11 cellular contexts compared by ENCODE assay signal in genomic region chr4:2923678-2924173, GRCh38. TPM values are rescaled to one million over a fixed set of nuclear protein-coding genes. Genes with fewer than 3 reads are reported as not detected.
DNase-seq lines count a peak whose midpoint lies in the region; ATAC-seq and TF ChIP-seq lines count a peak whose summit lies in the region.
"Had no signal": no experiment of that assay in that cellular context is flagged by ENCODE, and none has a peak within 500 bp of the region (broad histone marks: within the 10 kb centered on the region; RNA-seq: fewer than 3 reads in every experiment).

No MANE protein-coding gene starts in this region.

- no peak overlapping the region for H3K4me3 Mint-ChIP-seq in activated naive CD8-positive, alpha-beta T cell treated with anti-CD3 and anti-CD28 coated beads for 36 hours
- H3K4me3 Mint-ChIP-seq in type B pancreatic cell, result no peak overlapping the region

- H3K36me3 ChIP-seq in left ventricle myocardium inferior (peaks cover 91% of the 10 kb centered on the region), lower lobe of right lung (peaks cover 81% of the 10 kb centered on the region)

- peaks cover 3% of the 10 kb centered on the region for H3K9me3 Mint-ChIP-seq in activated naive CD8-positive, alpha-beta T cell treated with anti-CD3 and anti-CD28 coated beads for 36 hours
- peaks cover 4% of the 10 kb centered on the region for H3K9me3 Mint-ChIP-seq in type B pancreatic cell

- no peak overlapping the region for H3K27ac ChIP-seq in left ventricle myocardium inferior (replicated peaks)
- H3K27ac ChIP-seq in lower lobe of right lung, result peak overlapping the region; percentile 41
- H3K27ac ChIP-seq: HL-60 had no signal

- peaks cover 51% of the 10 kb centered on the region for H3K36me3 Mint-ChIP-seq in activated naive CD8-positive, alpha-beta T cell treated with anti-CD3 and anti-CD28 coated beads for 36 hours
- peaks cover 45% of the 10 kb centered on the region for H3K36me3 Mint-ChIP-seq in type B pancreatic cell

- peak overlapping the region; percentile 72 for H3K27ac Mint-ChIP-seq in activated naive CD8-positive, alpha-beta T cell treated with anti-CD3 and anti-CD28 coated beads for 36 hours
- peak overlapping the region; percentile 82 for H3K27ac Mint-ChIP-seq in type B pancreatic cell

- H3K4me1 Mint-ChIP-seq in activated naive CD8-positive, alpha-beta T cell treated with anti-CD3 and anti-CD28 coated beads for 36 hours, result peaks cover 33% of the 10 kb centered on the region
- peaks cover 16% of the 10 kb centered on the region for H3K4me1 Mint-ChIP-seq in type B pancreatic cell (ENCODE audit: unreplicated experiment)

- intact Hi-C loops in cardiac septum (cut with DNase I), result no loop called here
- intact Hi-C loops in left ventricle myocardium inferior (cut with micrococcal nuclease), result no loop called here
- intact Hi-C loops in lower lobe of right lung (cut with DNase I), result no loop called here

- no peaks in the 10 kb centered on the region for H3K27me3 ChIP-seq in left ventricle myocardium inferior (ENCODE audit: low read depth)
- no peaks in the 10 kb centered on the region for H3K27me3 ChIP-seq in lower lobe of right lung (ENCODE audit: low read depth)

- H3K9me3 ChIP-seq in left ventricle myocardium inferior (replicated peaks) (peaks cover 6% of the 10 kb centered on the region), lower lobe of right lung (no peaks in the 10 kb centered on the region)

- H3K27me3 Mint-ChIP-seq in activated naive CD8-positive, alpha-beta T cell treated with anti-CD3 and anti-CD28 coated beads for 36 hours, result no peaks in the 10 kb centered on the region
- H3K27me3 Mint-ChIP-seq in type B pancreatic cell, result no peaks in the 10 kb centered on the region

- H3K4me1 ChIP-seq in left ventricle myocardium inferior (peaks cover 20% of the 10 kb centered on the region), lower lobe of right lung (peaks cover 23% of the 10 kb centered on the region)

- peak in 1 of 2 donors; percentile 26 for ATAC-seq in lower lobe of right lung

- no peak overlapping the region for H3K4me3 ChIP-seq in left ventricle myocardium inferior
- no peak overlapping the region for H3K4me3 ChIP-seq in lower lobe of right lung

- DNase-seq in cardiac septum (ENCODE audit: low spot score) (peak; percentile 54), left ventricle myocardium inferior (no peak), lower lobe of right lung (peak; percentile 40), type B pancreatic cell (ENCODE audit: extremely low spot score, unreplicated experiment) (no peak), D341Med (ENCODE audit: low spot score) (no peak), HCEC 1CT (no peak), GM19238 (ENCODE audit: insufficient read length, low spot score) (no peak)
- no peak for DNase-seq in activated naive CD8-positive, alpha-beta T cell treated with anti-CD3 and anti-CD28 coated beads for 36 hours
- DNase-seq: dermis blood vessel endothelial cell, NCI-H1092 had no signal

- TF ChIP-seq CTCF in left ventricle myocardium inferior (IDR thresholded peaks at IDR 0.05; ENCODE audit: borderline replicate concordance), result no peak
- no peak for TF ChIP-seq CTCF in lower lobe of right lung (IDR thresholded peaks at IDR 0.05)
- no peak for TF ChIP-seq CTCF in type B pancreatic cell (conservative IDR thresholded peaks at IDR 0.05)

RNA-seq across cellular contexts. Expression of gene NOP14, which starts 39.5 kb away (rescaled TPM):
- 16.1 TPM for total RNA-seq in cardiac septum
- 17.4 TPM for total RNA-seq in left ventricle myocardium inferior
- 100 to 1,000 TPM in 1 of 2 experiments, 10 to 100 TPM in 1; 99.1 to 102 TPM for total RNA-seq in activated naive CD8-positive, alpha-beta T cell treated with anti-CD3 and anti-CD28 coated beads for 36 hours
- total RNA-seq in lower lobe of right lung, result 20.7 TPM
- total RNA-seq in type B pancreatic cell (ENCODE audit: low replicate concordance), result 32.4 and 33.8 TPM in 2 replicates

RNA-seq across cellular contexts. Expression of gene GRK4, which starts 39.6 kb away (rescaled TPM):
- total RNA-seq in cardiac septum, result 13.5 TPM
- total RNA-seq in left ventricle myocardium inferior, result 9.0 TPM
- 1 to 10 TPM; 2.6 to 3.2 TPM for total RNA-seq in activated naive CD8-positive, alpha-beta T cell treated with anti-CD3 and anti-CD28 coated beads for 36 hours
- 7.1 TPM for total RNA-seq in lower lobe of right lung
- total RNA-seq in type B pancreatic cell (ENCODE audit: low replicate concordance), result 8.9 and 9.3 TPM in 2 replicates

Comparison
In these comparisons a context has a peak if more than half of its experiments do, and no peak if none do; other contexts are left out.
1. DNase-seq: peak in cardiac septum (single experiment) and lower lobe of right lung (single experiment); none in left ventricle myocardium inferior (single experiment), activated naive CD8-positive, alpha-beta T cell treated with anti-CD3 and anti-CD28 coated beads for 36 hours (single experiment), type B pancreatic cell (single experiment), D341Med (single experiment), HCEC 1CT (single experiment) and GM19238 (single experiment).